In genomic region chr12:663293-663871, GRCh38 we compare ENCODE assay signal across 10 cellular contexts. TPM values are rescaled to one million over a fixed set of nuclear protein-coding genes. Genes with fewer than 3 reads are reported as not detected.
DNase-seq lines count a peak whose midpoint lies in the region; ATAC-seq and TF ChIP-seq lines count a peak whose summit lies in the region.
"Had no signal": no experiment of that assay in that cellular context is flagged by ENCODE, and none has a peak within 500 bp of the region (broad histone marks: within the 10 kb centered on the region; RNA-seq: fewer than 3 reads in every experiment).

Gene NINJ2 (minus strand): TSS chr12:663445. CDS start chr12:663360, 85 bp downstream.

- H3K4me3 ChIP-seq in OCI-LY1 (ENCODE audit: low read depth, low read length, poor library complexity, severe bottlenecking) = peak within 1 kb of the TSS; percentile 63
- H3K4me3 ChIP-seq in esophagus (ENCODE audit: low read depth in 1 of 2, low read length in 2 of 2) = no peak within 1 kb of the TSS

- peak; percentile 11; the same call in 1 of the 2 replicates for TF ChIP-seq CTCF in OCI-LY1 (IDR thresholded peaks at IDR 0.05; ENCODE audit: low read length)
- no peak for TF ChIP-seq CTCF in neural crest cell (conservative IDR thresholded peaks at IDR 0.05)

- DNase-seq in AG20443 (ENCODE audit: low spot score) (peak; percentile 49), neural crest cell (ENCODE audit: low read depth, low spot score) (no peak), HK-2 (ENCODE audit: unreplicated experiment) (no peak), DMS153 (lab: John Stamatoyannopoulos, UW) (no peak)
- DNase-seq: activated gamma-delta T cell, EL had no signal

- peaks cover 13% of the 10 kb centered on the region for H3K79me2 ChIP-seq in OCI-LY1 (ENCODE audit: insufficient read depth, low read length)

- no peaks in the 10 kb centered on the region for H4K20me1 ChIP-seq in OCI-LY1 (ENCODE audit: insufficient read depth, low read length)

- H3K9me3 ChIP-seq in OCI-LY1 (ENCODE audit: low read length) (no peaks in the 10 kb centered on the region), esophagus (ENCODE audit: control insufficient read depth in 2 of 2, insufficient read depth in 1 of 2, low read depth in 1 of 2, low read length in 1 of 2) (no peaks in the 10 kb centered on the region)

- H3K4me1 ChIP-seq in OCI-LY1 (ENCODE audit: insufficient read depth, low read length, severe bottlenecking) (peaks cover 98% of the 10 kb centered on the region), esophagus (ENCODE audit: control insufficient read depth in 2 of 2, insufficient read depth in 2 of 2, low read length in 1 of 2) (peaks cover 0 to 6% of the 10 kb centered on the region in 2 donors)

- H3K4me1 Mint-ChIP-seq in neural crest cell = peaks cover 12% of the 10 kb centered on the region

- no peaks in the 10 kb centered on the region for H3K9me3 Mint-ChIP-seq in neural crest cell

- H3K27me3 Mint-ChIP-seq in neural crest cell (ENCODE audit: low read depth) = no peaks in the 10 kb centered on the region

- no peak within 1 kb of the TSS for H3K4me3 Mint-ChIP-seq in neural crest cell

- H3K27ac Mint-ChIP-seq in neural crest cell (ENCODE audit: unreplicated experiment) = peak within 1 kb of the TSS; percentile 1

- H3F3A ChIP-seq in OCI-LY1 (ENCODE audit: insufficient read depth, low read length) = peaks cover 16% of the 10 kb centered on the region

- H3K36me3 ChIP-seq in OCI-LY1 (ENCODE audit: insufficient read depth, low read length) (0 out of 2 replicates have a peak, but pooled peaks cover 5% of the 10 kb centered on the region), esophagus (ENCODE audit: control insufficient read depth in 2 of 2, insufficient read depth in 2 of 2, low read length in 1 of 2) (no peaks in the 10 kb centered on the region)

- H3K9me2 ChIP-seq in OCI-LY1 (ENCODE audit: low read depth, low read length) = no peaks in the 10 kb centered on the region

- H3K27me3 ChIP-seq in OCI-LY1 (ENCODE audit: insufficient read depth, low read length) = no peaks in the 10 kb centered on the region
- no peaks in the 10 kb centered on the region for H3K27me3 ChIP-seq in esophagus (ENCODE audit: control insufficient read depth in 1 of 2, insufficient read depth in 2 of 2, low read length in 2 of 2)

- peak within 1 kb of the TSS; percentile 86 for H3K4me2 ChIP-seq in OCI-LY1 (ENCODE audit: low read length)

- no peak within 1 kb of the TSS for H2AFZ ChIP-seq in OCI-LY1 (ENCODE audit: low read length)

- H3K9ac ChIP-seq in OCI-LY1 (ENCODE audit: low read length) = peak within 1 kb of the TSS; percentile 79

- 62 to 71% methylated on average over 17 of the region's 17 CpGs for WGBS in esophagus, 2 donors

- no peaks in the 10 kb centered on the region for H3K36me3 Mint-ChIP-seq in neural crest cell (ENCODE audit: low read depth)

- no peak for ATAC-seq in HG03571 (IDR thresholded peaks at IDR 0.05; ENCODE audit: unreplicated experiment)
- ATAC-seq in GM21825 (IDR thresholded peaks at IDR 0.05; ENCODE audit: unreplicated experiment) = no peak

- peak within 1 kb of the TSS; percentile 93 for H3K27ac ChIP-seq in OCI-LY1 (ENCODE audit: low read depth, low read length, poor library complexity, severe bottlenecking)
- H3K27ac ChIP-seq in esophagus (ENCODE audit: low read depth in 2 of 2, low read length in 1 of 2) = peak within 1 kb of the TSS; percentile 30 to 40

RNA-seq across cellular contexts. Expression of gene NINJ2, which starts in this region (rescaled TPM):
- 10 to 100 TPM in 1 of 2 donors, 1 to 10 TPM in 1; 3.3 to 10.9 TPM for polyA plus RNA-seq in esophagus
- total RNA-seq in neural crest cell = 0.42 TPM in 1 of 2 replicates, not detected in the other
